Comparison of ENCODE assay signal across 31 cellular contexts in the genomic region with DNA sequence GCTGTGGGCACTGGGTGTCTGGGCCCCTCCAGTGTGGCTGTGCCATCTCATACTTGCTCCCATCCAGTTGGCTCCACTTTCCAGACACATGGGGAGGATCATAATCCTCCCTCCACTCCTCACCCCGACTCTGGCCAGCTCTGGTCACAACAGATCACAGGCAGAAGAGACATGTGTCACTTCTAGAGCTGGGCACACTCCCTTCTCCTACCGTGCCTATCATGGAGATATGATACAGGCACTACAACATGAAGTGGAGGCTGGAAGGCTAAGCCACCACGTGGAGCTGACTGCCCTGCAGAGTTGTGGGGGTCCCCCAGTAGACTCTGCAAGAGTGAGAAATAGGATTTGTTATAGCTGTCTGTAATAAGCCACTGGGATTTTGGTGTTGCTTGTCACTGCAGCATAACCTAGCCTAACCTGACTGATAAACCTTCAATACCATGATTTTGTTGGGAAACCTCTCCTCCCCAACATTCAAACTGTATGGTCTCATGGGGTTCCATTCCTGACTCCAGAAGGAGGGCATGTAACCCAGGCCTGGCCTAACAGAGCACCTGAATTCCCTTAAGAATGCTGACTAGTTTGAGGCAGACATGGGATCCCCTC.
"Had no signal": no experiment of that assay in that cellular context is flagged by ENCODE, and none has a peak within 500 bp of the region (broad histone marks: within the 10 kb centered on the region; RNA-seq: fewer than 3 reads in every experiment).

No MANE protein-coding gene starts in this region.

- H3K4me1 ChIP-seq: esophagus squamous epithelium, left ventricle myocardium inferior, thyroid gland had no signal

- H3K36me3 ChIP-seq: left ventricle myocardium inferior, neutrophil, thyroid gland, WERI-Rb-1 had no signal

- H3K4me3 ChIP-seq: esophagus squamous epithelium, hepatocyte, left ventricle myocardium inferior, lung, smooth muscle cell, thyroid gland had no signal

- DNase-seq: activated CD4-positive, alpha-beta memory T cell treated with anti-CD3 and anti-CD28 coated beads for 36 hours; activated CD4-positive, alpha-beta T cell treated with anti-CD3 and anti-CD28 coated beads for 48 hours; activated CD8-positive, alpha-beta memory T cell treated with anti-CD3 and anti-CD28 coated beads, Interleukin-2, amount 50 U/mL, for 48 hours; activated gamma-delta T cell treated with Interleukin-2 at 50 U/mL for 16 hours; activated naive CD4-positive, alpha-beta T cell treated with anti-CD3 and anti-CD28 coated beads, Interleukin-2, amount 50 U/mL, for 16 hours; activated T-cell treated with anti-CD3 and anti-CD28 coated beads, Interleukin-2, amount 50 U/mL, for 24 hours; amniotic stem cell; caudate nucleus; esophagus squamous epithelium; foreskin melanocyte; islet precursor cell; left ventricle myocardium inferior; retina; stimulated activated CD4-positive, alpha-beta T cell treated with anti-CD3 and anti-CD28 coated beads, Interleukin-1b, Interleukin-23, amount 100 ng/mL, for 48 hours; stimulated activated CD4-positive, alpha-beta T cell treated with anti-CD3 and anti-CD28 coated beads, Interleukin-4, amount 100 ng/mL, for 4 hours; stimulated activated CD8-positive, alpha-beta memory T cell treated with anti-CD3 and anti-CD28 coated beads, Interleukin-4, amount 100 ng/mL, for 48 hours; stimulated activated naive CD8-positive, alpha-beta T cell treated with anti-CD3 and anti-CD28 coated beads, Interleukin-15, amount 100 ng/mL, for 72 hours; T-helper 17 cell; T1000; thyroid gland; WERI-Rb-1 had no signal

- H3K4me2 ChIP-seq: hepatocyte, smooth muscle cell had no signal

- ATAC-seq: activated CD4-positive, CD25-positive, alpha-beta regulatory T cell treated with anti-CD3 and anti-CD28 coated beads, Interleukin-2, amount 50 U/mL, for 24 hours; activated T-helper 17 cell treated with anti-CD3 and anti-CD28 coated beads, Interleukin-2, amount 50 U/mL, for 72 hours; stimulated activated memory B cell treated with anti-CD40 and anti-IgM and Interleukin-4, amounts not matched to agents 10 μg/mL and 1 μg/mL and 100 μg/mL, for 72 hours; stimulated activated naive CD8-positive, alpha-beta T cell treated with anti-CD3 and anti-CD28 coated beads, Interleukin-15, amount 100 ng/mL, for 72 hours; T-helper 17 cell had no signal

- H3K9me3 Mint-ChIP-seq: activated T-helper 17 cell treated with anti-CD3 and anti-CD28 coated beads, Interleukin-2, amount 50 U/mL, for 72 hours; nephron; stimulated activated memory B cell treated with anti-CD40 and anti-IgM and Interleukin-4, amounts not matched to agents 10 μg/mL and 1 μg/mL and 100 μg/mL, for 72 hours; stimulated activated naive CD8-positive, alpha-beta T cell treated with anti-CD3 and anti-CD28 coated beads, Interleukin-15, amount 100 ng/mL, for 72 hours had no signal

- H3K4me3 Mint-ChIP-seq: activated CD4-positive, alpha-beta memory T cell treated with anti-CD3 and anti-CD28 coated beads for 36 hours; activated T-cell treated with anti-CD3 and anti-CD28 coated beads, Interleukin-2, amount 50 U/mL, for 24 hours; activated T-helper 17 cell treated with anti-CD3 and anti-CD28 coated beads, Interleukin-2, amount 50 U/mL, for 72 hours; dendritic cell treated with granulocyte-macrophage colony-stimulating factor and Interleukin-4, amounts not matched to agents 40 ng/mL and 50 ng/mL, for 4 days; nephron; stimulated activated memory B cell treated with anti-CD40 and anti-IgM and Interleukin-4, amounts not matched to agents 10 μg/mL and 1 μg/mL and 100 μg/mL, for 72 hours; stimulated activated naive CD8-positive, alpha-beta T cell treated with anti-CD3 and anti-CD28 coated beads, Interleukin-15, amount 100 ng/mL, for 72 hours; T-helper 17 cell had no signal

- H3K9me3 ChIP-seq: esophagus squamous epithelium, neutrophil, thyroid gland had no signal

- H3K27me3 Mint-ChIP-seq: activated CD4-positive, alpha-beta memory T cell treated with anti-CD3 and anti-CD28 coated beads for 36 hours; activated T-cell treated with anti-CD3 and anti-CD28 coated beads, Interleukin-2, amount 50 U/mL, for 24 hours; activated T-helper 17 cell treated with anti-CD3 and anti-CD28 coated beads, Interleukin-2, amount 50 U/mL, for 72 hours; dendritic cell treated with granulocyte-macrophage colony-stimulating factor and Interleukin-4, amounts not matched to agents 40 ng/mL and 50 ng/mL, for 4 days; progenitor cell of endocrine pancreas; stimulated activated memory B cell treated with anti-CD40 and anti-IgM and Interleukin-4, amounts not matched to agents 10 μg/mL and 1 μg/mL and 100 μg/mL, for 72 hours; stimulated activated naive CD8-positive, alpha-beta T cell treated with anti-CD3 and anti-CD28 coated beads, Interleukin-15, amount 100 ng/mL, for 72 hours; T-helper 17 cell had no signal

- H3K27ac Mint-ChIP-seq: activated CD4-positive, alpha-beta memory T cell treated with anti-CD3 and anti-CD28 coated beads for 36 hours; activated T-cell treated with anti-CD3 and anti-CD28 coated beads, Interleukin-2, amount 50 U/mL, for 24 hours; activated T-helper 17 cell treated with anti-CD3 and anti-CD28 coated beads, Interleukin-2, amount 50 U/mL, for 72 hours; dendritic cell treated with granulocyte-macrophage colony-stimulating factor and Interleukin-4, amounts not matched to agents 40 ng/mL and 50 ng/mL, for 4 days; nephron; progenitor cell of endocrine pancreas; stimulated activated memory B cell treated with anti-CD40 and anti-IgM and Interleukin-4, amounts not matched to agents 10 μg/mL and 1 μg/mL and 100 μg/mL, for 72 hours; stimulated activated naive CD8-positive, alpha-beta T cell treated with anti-CD3 and anti-CD28 coated beads, Interleukin-15, amount 100 ng/mL, for 72 hours; T-helper 17 cell had no signal

- H3K27me3 ChIP-seq: esophagus squamous epithelium, hepatocyte, neutrophil, thyroid gland had no signal

- H2AFZ ChIP-seq: hepatocyte had no signal

- H3K4me1 Mint-ChIP-seq: activated T-helper 17 cell treated with anti-CD3 and anti-CD28 coated beads, Interleukin-2, amount 50 U/mL, for 72 hours; stimulated activated memory B cell treated with anti-CD40 and anti-IgM and Interleukin-4, amounts not matched to agents 10 μg/mL and 1 μg/mL and 100 μg/mL, for 72 hours had no signal

- H3K27ac ChIP-seq: esophagus squamous epithelium, hepatocyte, left ventricle myocardium inferior, neutrophil, thyroid gland, WERI-Rb-1 had no signal
